ENCODE assay signal across 23 cellular contexts in the genomic region with DNA sequence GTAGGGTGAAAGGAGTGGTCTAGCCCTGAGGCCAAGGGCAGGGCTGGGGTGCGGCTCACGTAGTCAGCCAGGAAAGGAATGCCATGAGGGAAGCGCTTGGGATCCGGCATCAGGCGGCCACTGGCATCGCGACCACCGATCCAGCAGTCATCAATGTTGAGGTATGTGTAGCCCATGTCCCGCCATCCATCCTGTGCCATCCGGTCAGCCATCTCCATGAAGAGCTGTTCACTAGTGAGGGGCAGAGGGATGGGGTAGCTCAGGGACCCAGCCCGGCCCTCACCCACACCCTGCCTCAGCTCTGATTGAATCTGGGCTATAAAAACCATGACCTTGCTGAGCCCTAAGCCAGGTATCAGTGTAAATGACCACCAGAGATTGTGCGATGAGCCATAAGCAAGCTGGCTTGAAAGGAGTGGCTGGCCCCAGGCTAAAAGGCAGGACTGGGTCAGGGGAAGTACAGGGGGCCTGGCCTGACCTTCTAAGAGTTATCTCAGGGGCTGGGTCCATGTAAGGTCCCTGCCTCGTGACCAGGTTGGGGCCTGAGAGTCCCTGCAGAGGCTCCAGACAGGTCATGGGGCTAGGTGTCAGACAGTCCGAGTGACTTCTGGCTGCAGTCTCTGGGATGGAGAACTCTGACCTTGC.
"Had no signal": no experiment of that assay in that cellular context is flagged by ENCODE, and none has a peak within 500 bp of the region (broad histone marks: within the 10 kb centered on the region; RNA-seq: fewer than 3 reads in every experiment).

No MANE protein-coding gene starts in this region.

- DNase-seq: activated CD8-positive, alpha-beta memory T cell treated with anti-CD3 and anti-CD28 coated beads, Interleukin-2, amount 50 U/mL, for 4 hours; activated naive CD4-positive, alpha-beta T cell treated with anti-CD3 and anti-CD28 coated beads, Interleukin-2, amount 10 ng/mL, durations not matched to agents 7 days and 5 days; activated T-cell treated with anti-CD3 and anti-CD28 coated beads, Interleukin-2, amount 50 U/mL, for 4 hours; amygdala; dermis blood vessel endothelial cell; effector memory CD4-positive, alpha-beta T cell; foreskin melanocyte; immature natural killer cell; left ventricle myocardium inferior; psoas muscle; stimulated activated CD4-positive, alpha-beta T cell treated with anti-CD3 and anti-CD28 coated beads, Interleukin-2, amount 100 ng/mL, for 24 hours; T-helper 1 cell; T-helper 9 cell; transverse colon had no signal

- H3K9me3 ChIP-seq: left ventricle myocardium inferior, neutrophil, ovary, psoas muscle, right atrium auricular region, transverse colon had no signal

- H3K27ac Mint-ChIP-seq: activated naive CD4-positive, alpha-beta T cell treated with anti-CD3 and anti-CD28 coated beads, Interleukin-2, amount 10 ng/mL, durations not matched to agents 7 days and 5 days; activated T-helper 2 cell treated with anti-CD3 and anti-CD28 coated beads, Interferon-gamma antibody, Interleukin-2, Interleukin-4, amounts not matched to agents 10 μg/mL and 5 μg/mL and 100 μg/mL, durations not matched to agents 14 hours and 24 hours and 36 hours; immature natural killer cell; mesothelial cell of epicardium; natural killer cell treated with Interleukin-12 subunit alpha and Interleukin-12 subunit beta and Interleukin-15 and Interleukin-18, amount 100 ng/mL, for 72 hours; stimulated activated memory B cell treated with anti-CD40 and anti-IgM and Interleukin-4, amounts not matched to agents 10 μg/mL and 1 μg/mL and 100 μg/mL, for 72 hours had no signal

- H3K9me3 Mint-ChIP-seq: activated naive CD4-positive, alpha-beta T cell treated with anti-CD3 and anti-CD28 coated beads, Interleukin-2, amount 10 ng/mL, durations not matched to agents 7 days and 5 days; activated T-cell treated with anti-CD3 and anti-CD28 coated beads, Interleukin-2, amount 50 U/mL, for 4 hours; activated T-helper 2 cell treated with anti-CD3 and anti-CD28 coated beads, Interferon-gamma antibody, Interleukin-2, Interleukin-4, amounts not matched to agents 10 μg/mL and 5 μg/mL and 100 μg/mL, durations not matched to agents 14 hours and 24 hours and 36 hours; mesothelial cell of epicardium; natural killer cell treated with Interleukin-12 subunit alpha and Interleukin-12 subunit beta and Interleukin-15 and Interleukin-18, amount 100 ng/mL, for 72 hours; stimulated activated memory B cell treated with anti-CD40 and anti-IgM and Interleukin-4, amounts not matched to agents 10 μg/mL and 1 μg/mL and 100 μg/mL, for 72 hours had no signal

- H2AFZ ChIP-seq: hepatocyte had no signal

- H3K27ac ChIP-seq: hepatocyte, left ventricle myocardium inferior, neutrophil, ovary, psoas muscle, right atrium auricular region, transverse colon had no signal

- H3K27me3 ChIP-seq: hepatocyte, neutrophil, ovary, right atrium auricular region, transverse colon had no signal

- ATAC-seq: activated T-cell treated with anti-CD3 and anti-CD28 coated beads, Interleukin-2, amount 50 U/mL, for 4 hours; esophagus mucosa; natural killer cell treated with Interleukin-12 subunit alpha and Interleukin-12 subunit beta and Interleukin-15 and Interleukin-18, amount 100 ng/mL, for 72 hours; psoas muscle; stimulated activated memory B cell treated with anti-CD40 and anti-IgM and Interleukin-4, amounts not matched to agents 10 μg/mL and 1 μg/mL and 100 μg/mL, for 72 hours had no signal

- H3K36me3 ChIP-seq: ovary had no signal

- H3K4me2 ChIP-seq: hepatocyte had no signal

- H3K4me3 Mint-ChIP-seq: activated naive CD4-positive, alpha-beta T cell treated with anti-CD3 and anti-CD28 coated beads, Interleukin-2, amount 10 ng/mL, durations not matched to agents 7 days and 5 days; activated T-cell treated with anti-CD3 and anti-CD28 coated beads, Interleukin-2, amount 50 U/mL, for 4 hours; mesothelial cell of epicardium; natural killer cell treated with Interleukin-12 subunit alpha and Interleukin-12 subunit beta and Interleukin-15 and Interleukin-18, amount 100 ng/mL, for 72 hours; stimulated activated memory B cell treated with anti-CD40 and anti-IgM and Interleukin-4, amounts not matched to agents 10 μg/mL and 1 μg/mL and 100 μg/mL, for 72 hours had no signal

- H3K27me3 Mint-ChIP-seq: activated naive CD4-positive, alpha-beta T cell treated with anti-CD3 and anti-CD28 coated beads, Interleukin-2, amount 10 ng/mL, durations not matched to agents 7 days and 5 days; natural killer cell treated with Interleukin-12 subunit alpha and Interleukin-12 subunit beta and Interleukin-15 and Interleukin-18, amount 100 ng/mL, for 72 hours; stimulated activated memory B cell treated with anti-CD40 and anti-IgM and Interleukin-4, amounts not matched to agents 10 μg/mL and 1 μg/mL and 100 μg/mL, for 72 hours had no signal

- H3K4me3 ChIP-seq: hepatocyte, left ventricle myocardium inferior, ovary, psoas muscle, right atrium auricular region, transverse colon had no signal
